In the genomic region with DNA sequence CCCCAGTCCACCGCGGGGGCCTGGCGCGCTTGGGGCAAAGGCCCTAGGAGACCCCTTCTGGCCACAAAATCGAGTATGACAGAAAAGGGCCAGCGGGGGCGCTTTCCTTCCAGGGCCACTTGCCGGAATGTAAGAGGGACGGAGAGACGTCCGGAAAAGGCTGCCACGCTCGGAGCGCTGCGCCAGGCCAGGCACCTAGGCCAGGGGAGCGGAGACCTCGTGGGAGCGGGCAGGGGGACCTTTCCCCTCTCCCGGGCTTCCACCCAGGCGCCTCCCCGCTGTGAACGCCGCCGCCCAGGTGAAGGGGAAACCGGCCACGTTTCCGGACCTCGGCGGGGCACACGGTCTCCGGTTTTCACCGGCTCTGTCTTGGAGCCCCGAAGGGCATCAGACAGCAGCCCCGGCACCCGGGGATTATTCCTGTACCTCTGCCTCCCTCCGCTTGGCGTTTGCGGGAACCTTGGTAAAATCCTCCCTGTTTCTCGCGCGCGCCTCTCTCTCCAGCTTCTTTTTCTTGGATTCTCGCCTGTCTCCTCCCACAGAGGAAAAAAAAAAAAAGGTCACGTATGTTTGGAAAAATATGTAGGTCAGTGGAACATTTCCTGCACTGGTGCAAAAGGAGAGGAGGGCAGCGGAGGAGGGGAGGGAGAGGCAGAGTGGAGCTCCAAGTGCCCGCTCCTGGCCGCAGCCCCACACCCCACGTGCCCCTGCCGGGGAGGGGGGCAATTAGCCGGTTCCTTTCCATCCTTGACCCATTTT, we compare ENCODE assay signal across 2 cellular contexts.
A peak's percentile ranks its signal among the peaks of the same experiment; 100 is the strongest.
TF ChIP-seq lines count a peak whose summit lies in the region.

No MANE protein-coding gene starts in this region.

TF ChIP-seq in GM23338, 12 proteins besides CTCF, POLR2A, EP300 and RAD21:
- TF ChIP-seq STAT1 (IDR thresholded peaks at IDR 0.05; ENCODE audit: unreplicated experiment) (no peak), ZNF331 (CRISPR knock-in tag; IDR thresholded peaks at IDR 0.05; ENCODE audit: low read depth) (no peak), EZH2 (IDR thresholded peaks at IDR 0.05; ENCODE audit: low read depth, unreplicated experiment) (peak; percentile 73), ZNF114 (CRISPR knock-in tag; IDR thresholded peaks at IDR 0.05) (no peak), POLR2AphosphoS5 (IDR thresholded peaks at IDR 0.05; ENCODE audit: low read depth) (no peak)
- TF ChIP-seq, protein P1, sequence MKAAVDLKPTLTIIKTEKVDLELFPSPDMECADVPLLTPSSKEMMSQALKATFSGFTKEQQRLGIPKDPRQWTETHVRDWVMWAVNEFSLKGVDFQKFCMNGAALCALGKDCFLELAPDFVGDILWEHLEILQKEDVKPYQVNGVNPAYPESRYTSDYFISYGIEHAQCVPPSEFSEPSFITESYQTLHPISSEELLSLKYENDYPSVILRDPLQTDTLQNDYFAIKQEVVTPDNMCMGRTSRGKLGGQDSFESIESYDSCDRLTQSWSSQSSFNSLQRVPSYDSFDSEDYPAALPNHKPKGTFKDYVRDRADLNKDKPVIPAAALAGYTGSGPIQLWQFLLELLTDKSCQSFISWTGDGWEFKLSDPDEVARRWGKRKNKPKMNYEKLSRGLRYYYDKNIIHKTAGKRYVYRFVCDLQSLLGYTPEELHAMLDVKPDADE (IDR thresholded peaks at IDR 0.05), result no peak

TF ChIP-seq in HepG2, 621 proteins besides CTCF, POLR2A, EP300 and RAD21 (continues in another document):
- TF ChIP-seq HMGXB3 (CRISPR knock-in tag; IDR thresholded peaks at IDR 0.05; ENCODE audit: borderline replicate concordance) (no peak), TOE1 (CRISPR knock-in tag; IDR thresholded peaks at IDR 0.05) (no peak), DNMT3B (CRISPR knock-in tag; conservative IDR thresholded peaks at IDR 0.05) (no peak), ZNF557 (CRISPR knock-in tag; IDR thresholded peaks at IDR 0.05) (peak; percentile 60; the same call in 1 of the 2 replicates), ATAD3A (CRISPR knock-in tag; IDR thresholded peaks at IDR 0.05) (no peak), BHLHE40 (IDR thresholded peaks at IDR 0.05; ENCODE audit: low read length) (0 out of 2 replicates have a peak, but pooled peaks have one; percentile 10), ZNF614 (CRISPR knock-in tag; IDR thresholded peaks at IDR 0.05; ENCODE audit: borderline replicate concordance) (0 out of 2 replicates have a peak, but pooled peaks have one; percentile 39), ZNF451 (CRISPR knock-in tag; IDR thresholded peaks at IDR 0.05) (peak; percentile 88; the same call in 1 of the 2 replicates), PCBP1 (IDR thresholded peaks at IDR 0.05; ENCODE audit: borderline replicate concordance, low read depth, low read length) (peak; percentile 88; the same call in 1 of the 2 replicates), NFYB (CRISPR knock-in tag; IDR thresholded peaks at IDR 0.05) (no peak), KLF16 (CRISPR knock-in tag; IDR thresholded peaks at IDR 0.05) (no peak; a peak in 1 of 4 replicates), JARID2 (CRISPR knock-in tag; IDR thresholded peaks at IDR 0.05; ENCODE audit: insufficient replicate concordance) (no peak), NR2F1 (CRISPR knock-in tag; IDR thresholded peaks at IDR 0.05) (no peak; a peak in 1 of 4 replicates), RXRB (CRISPR knock-in tag; IDR thresholded peaks at IDR 0.05; ENCODE audit: borderline replicate concordance) (no peak), ARNTL (CRISPR knock-in tag; IDR thresholded peaks at IDR 0.05) (no peak; the same call in 1 of the 2 replicates), ARID2 (CRISPR knock-in tag; IDR thresholded peaks at IDR 0.05; ENCODE audit: borderline replicate concordance) (peak; percentile 12; the same call in 1 of the 2 replicates), ZNF234 (CRISPR knock-in tag; conservative IDR thresholded peaks at IDR 0.05) (no peak; the same call in 1 of the 2 replicates), SP140L (CRISPR knock-in tag; IDR thresholded peaks at IDR 0.05; ENCODE audit: borderline replicate concordance) (no peak), AGO2 (optimal IDR thresholded peaks at IDR 0.05; ENCODE audit: low read depth, low read length) (peak; percentile 79), ZNF777 (CRISPR knock-in tag; IDR thresholded peaks at IDR 0.05) (peak; percentile 97), ELF4 (CRISPR knock-in tag; IDR thresholded peaks at IDR 0.05; ENCODE audit: borderline replicate concordance) (no peak), TCF7L2 (IDR thresholded peaks at IDR 0.05; ENCODE audit: low read depth, low read length) (no peak), HOXA3 (CRISPR knock-in tag; IDR thresholded peaks at IDR 0.05) (peak; percentile 67; the same call in 1 of the 2 replicates), SMC3 (IDR thresholded peaks at IDR 0.05; ENCODE audit: low read length) (peak; percentile 22; the same call in 1 of the 2 replicates), NR2C2 (CRISPR knock-in tag; IDR thresholded peaks at IDR 0.05; ENCODE audit: borderline replicate concordance) (0 out of 2 replicates have a peak, but pooled peaks have one; percentile 52), NFIC (IDR thresholded peaks at IDR 0.05; ENCODE audit: low read length) (no peak)
- TF ChIP-seq, protein P2, sequence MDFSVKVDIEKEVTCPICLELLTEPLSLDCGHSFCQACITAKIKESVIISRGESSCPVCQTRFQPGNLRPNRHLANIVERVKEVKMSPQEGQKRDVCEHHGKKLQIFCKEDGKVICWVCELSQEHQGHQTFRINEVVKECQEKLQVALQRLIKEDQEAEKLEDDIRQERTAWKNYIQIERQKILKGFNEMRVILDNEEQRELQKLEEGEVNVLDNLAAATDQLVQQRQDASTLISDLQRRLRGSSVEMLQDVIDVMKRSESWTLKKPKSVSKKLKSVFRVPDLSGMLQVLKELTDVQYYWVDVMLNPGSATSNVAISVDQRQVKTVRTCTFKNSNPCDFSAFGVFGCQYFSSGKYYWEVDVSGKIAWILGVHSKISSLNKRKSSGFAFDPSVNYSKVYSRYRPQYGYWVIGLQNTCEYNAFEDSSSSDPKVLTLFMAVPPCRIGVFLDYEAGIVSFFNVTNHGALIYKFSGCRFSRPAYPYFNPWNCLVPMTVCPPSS (IDR thresholded peaks at IDR 0.05), result no peak
- TF ChIP-seq, protein P3, sequence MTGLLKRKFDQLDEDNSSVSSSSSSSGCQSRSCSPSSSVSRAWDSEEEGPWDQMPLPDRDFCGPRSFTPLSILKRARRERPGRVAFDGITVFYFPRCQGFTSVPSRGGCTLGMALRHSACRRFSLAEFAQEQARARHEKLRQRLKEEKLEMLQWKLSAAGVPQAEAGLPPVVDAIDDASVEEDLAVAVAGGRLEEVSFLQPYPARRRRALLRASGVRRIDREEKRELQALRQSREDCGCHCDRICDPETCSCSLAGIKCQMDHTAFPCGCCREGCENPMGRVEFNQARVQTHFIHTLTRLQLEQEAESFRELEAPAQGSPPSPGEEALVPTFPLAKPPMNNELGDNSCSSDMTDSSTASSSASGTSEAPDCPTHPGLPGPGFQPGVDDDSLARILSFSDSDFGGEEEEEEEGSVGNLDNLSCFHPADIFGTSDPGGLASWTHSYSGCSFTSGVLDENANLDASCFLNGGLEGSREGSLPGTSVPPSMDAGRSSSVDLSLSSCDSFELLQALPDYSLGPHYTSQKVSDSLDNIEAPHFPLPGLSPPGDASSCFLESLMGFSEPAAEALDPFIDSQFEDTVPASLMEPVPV (CRISPR knock-in tag; IDR thresholded peaks at IDR 0.05), result no peak; the same call in 1 of the 2 replicates
- TF ChIP-seq, protein P4, sequence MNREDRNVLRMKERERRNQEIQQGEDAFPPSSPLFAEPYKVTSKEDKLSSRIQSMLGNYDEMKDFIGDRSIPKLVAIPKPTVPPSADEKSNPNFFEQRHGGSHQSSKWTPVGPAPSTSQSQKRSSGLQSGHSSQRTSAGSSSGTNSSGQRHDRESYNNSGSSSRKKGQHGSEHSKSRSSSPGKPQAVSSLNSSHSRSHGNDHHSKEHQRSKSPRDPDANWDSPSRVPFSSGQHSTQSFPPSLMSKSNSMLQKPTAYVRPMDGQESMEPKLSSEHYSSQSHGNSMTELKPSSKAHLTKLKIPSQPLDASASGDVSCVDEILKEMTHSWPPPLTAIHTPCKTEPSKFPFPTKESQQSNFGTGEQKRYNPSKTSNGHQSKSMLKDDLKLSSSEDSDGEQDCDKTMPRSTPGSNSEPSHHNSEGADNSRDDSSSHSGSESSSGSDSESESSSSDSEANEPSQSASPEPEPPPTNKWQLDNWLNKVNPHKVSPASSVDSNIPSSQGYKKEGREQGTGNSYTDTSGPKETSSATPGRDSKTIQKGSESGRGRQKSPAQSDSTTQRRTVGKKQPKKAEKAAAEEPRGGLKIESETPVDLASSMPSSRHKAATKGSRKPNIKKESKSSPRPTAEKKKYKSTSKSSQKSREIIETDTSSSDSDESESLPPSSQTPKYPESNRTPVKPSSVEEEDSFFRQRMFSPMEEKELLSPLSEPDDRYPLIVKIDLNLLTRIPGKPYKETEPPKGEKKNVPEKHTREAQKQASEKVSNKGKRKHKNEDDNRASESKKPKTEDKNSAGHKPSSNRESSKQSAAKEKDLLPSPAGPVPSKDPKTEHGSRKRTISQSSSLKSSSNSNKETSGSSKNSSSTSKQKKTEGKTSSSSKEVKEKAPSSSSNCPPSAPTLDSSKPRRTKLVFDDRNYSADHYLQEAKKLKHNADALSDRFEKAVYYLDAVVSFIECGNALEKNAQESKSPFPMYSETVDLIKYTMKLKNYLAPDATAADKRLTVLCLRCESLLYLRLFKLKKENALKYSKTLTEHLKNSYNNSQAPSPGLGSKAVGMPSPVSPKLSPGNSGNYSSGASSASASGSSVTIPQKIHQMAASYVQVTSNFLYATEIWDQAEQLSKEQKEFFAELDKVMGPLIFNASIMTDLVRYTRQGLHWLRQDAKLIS (CRISPR knock-in tag; IDR thresholded peaks at IDR 0.05), result 0 out of 2 replicates have a peak, but pooled peaks have one; percentile 2
- TF ChIP-seq, protein P5, sequence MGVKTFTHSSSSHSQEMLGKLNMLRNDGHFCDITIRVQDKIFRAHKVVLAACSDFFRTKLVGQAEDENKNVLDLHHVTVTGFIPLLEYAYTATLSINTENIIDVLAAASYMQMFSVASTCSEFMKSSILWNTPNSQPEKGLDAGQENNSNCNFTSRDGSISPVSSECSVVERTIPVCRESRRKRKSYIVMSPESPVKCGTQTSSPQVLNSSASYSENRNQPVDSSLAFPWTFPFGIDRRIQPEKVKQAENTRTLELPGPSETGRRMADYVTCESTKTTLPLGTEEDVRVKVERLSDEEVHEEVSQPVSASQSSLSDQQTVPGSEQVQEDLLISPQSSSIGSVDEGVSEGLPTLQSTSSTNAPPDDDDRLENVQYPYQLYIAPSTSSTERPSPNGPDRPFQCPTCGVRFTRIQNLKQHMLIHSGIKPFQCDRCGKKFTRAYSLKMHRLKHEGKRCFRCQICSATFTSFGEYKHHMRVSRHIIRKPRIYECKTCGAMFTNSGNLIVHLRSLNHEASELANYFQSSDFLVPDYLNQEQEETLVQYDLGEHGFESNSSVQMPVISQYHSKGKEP (CRISPR knock-in tag; IDR thresholded peaks at IDR 0.05), result no peak
- TF ChIP-seq, protein P6, sequence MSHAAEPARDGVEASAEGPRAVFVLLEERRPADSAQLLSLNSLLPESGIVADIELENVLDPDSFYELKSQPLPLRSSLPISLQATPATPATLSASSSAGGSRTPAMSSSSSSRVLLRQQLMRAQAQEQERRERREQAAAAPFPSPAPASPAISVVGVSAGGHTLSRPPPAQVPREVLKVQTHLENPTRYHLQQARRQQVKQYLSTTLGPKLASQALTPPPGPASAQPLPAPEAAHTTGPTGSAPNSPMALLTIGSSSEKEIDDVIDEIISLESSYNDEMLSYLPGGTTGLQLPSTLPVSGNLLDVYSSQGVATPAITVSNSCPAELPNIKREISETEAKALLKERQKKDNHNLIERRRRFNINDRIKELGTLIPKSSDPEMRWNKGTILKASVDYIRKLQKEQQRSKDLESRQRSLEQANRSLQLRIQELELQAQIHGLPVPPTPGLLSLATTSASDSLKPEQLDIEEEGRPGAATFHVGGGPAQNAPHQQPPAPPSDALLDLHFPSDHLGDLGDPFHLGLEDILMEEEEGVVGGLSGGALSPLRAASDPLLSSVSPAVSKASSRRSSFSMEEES (CRISPR knock-in tag; IDR thresholded peaks at IDR 0.05), result peak; percentile 38
